In genomic region chr9:7192266-7192665, GRCh38 we compare ENCODE assay signal across 19 cellular contexts.
"Had no signal": no experiment of that assay in that cellular context is flagged by ENCODE, and none has a peak within 500 bp of the region (broad histone marks: within the 10 kb centered on the region; RNA-seq: fewer than 3 reads in every experiment).

No MANE protein-coding gene starts in this region.

- H3K4me1 Mint-ChIP-seq: T-cell had no signal

- H3K4me3 Mint-ChIP-seq: T-cell had no signal

- H3K27me3 Mint-ChIP-seq: T-cell had no signal

- DNase-seq: IMR-90, Karpas-422, KG1, MM.1S, NCI-H1092 treated with DMSO at 0.1 percent for 48 hours, NCI-H1436, NCI-H187 treated with DMSO at 0.1 percent for 48 hours, NCI-H2029 treated with DMSO at 0.1 percent for 48 hours, NCI-H2227 treated with DMSO at 0.1 percent for 48 hours, NCI-H524, NCI-H526 treated with DMSO at 0.1 percent for 48 hours, NCI-H748 treated with DMSO at 0.1 percent for 48 hours, RPMI8226, SHP77, SK-N-SH, SW 1271, T-cell had no signal

- FAIRE-seq: HepG2, RCC 7860 had no signal

- ATAC-seq: HepG2, T-cell had no signal

- H3K27ac Mint-ChIP-seq: T-cell had no signal
